ENCODE assay signal across 11 cellular contexts in genomic region chr16:31186930-31187807, GRCh38. TPM values are rescaled to one million over a fixed set of nuclear protein-coding genes. Genes with fewer than 3 reads are reported as not detected.
DNase-seq lines count a peak whose midpoint lies in the region; ATAC-seq and TF ChIP-seq lines count a peak whose summit lies in the region.
"Had no signal": no experiment of that assay in that cellular context is flagged by ENCODE, and none has a peak within 500 bp of the region (broad histone marks: within the 10 kb centered on the region; RNA-seq: fewer than 3 reads in every experiment).

No MANE protein-coding gene starts in this region.

- no peak overlapping the region for H3K4ac ChIP-seq in H9 (ENCODE audit: low read depth, low read length)

- peak overlapping the region; percentile 50 for H3K27ac Mint-ChIP-seq in CD4-positive, alpha-beta T cell
- peak overlapping the region in 2 of 3 experiments; percentile 9 to 26; a peak in 3 of 7 replicates for H3K27ac Mint-ChIP-seq in H9
- no peak overlapping the region for H3K27ac Mint-ChIP-seq in chondrocyte (ENCODE audit: unreplicated experiment)

- H3K27me3 ChIP-seq in CD4-positive, alpha-beta T cell (ENCODE audit: control insufficient read depth, insufficient read depth, low read length) = no peaks in the 10 kb centered on the region
- no peaks in the 10 kb centered on the region for H3K27me3 ChIP-seq in H9 (ENCODE audit: insufficient read depth, low read length)

- H2BK15ac ChIP-seq in H9 (ENCODE audit: low read depth, low read length) = no peak overlapping the region

- no peak overlapping the region for H2BK12ac ChIP-seq in H9 (ENCODE audit: insufficient read length, low read depth, low read length)

- peak overlapping the region; percentile 3 for H4K5ac ChIP-seq in H9 (ENCODE audit: insufficient read length, low read depth, low read length)

- in situ Hi-C loops in GM13976 (cut with MboI; ENCODE audit: low sequenced_read_pairs, unreplicated experiment) = loop anchor here (25.0 kb wide), 1 partner anchor 175 kb away; the partner anchor contains the start of gene ITGAX

- H3T11ph ChIP-seq in H9 (ENCODE audit: low read length) = no peak overlapping the region

- H3K36me3 Mint-ChIP-seq in CD4-positive, alpha-beta T cell (ENCODE audit: low read depth) = peaks cover 100% of the 10 kb centered on the region
- H3K36me3 Mint-ChIP-seq in H9 (ENCODE audit: insufficient read depth in 1 of 3, low read depth in 3 of 3) (peaks cover 97 to 100% (median 99%) of the 10 kb centered on the region in 3 experiments), chondrocyte (ENCODE audit: low read depth) (peaks cover 88% of the 10 kb centered on the region)

- no peak overlapping the region for H2BK5ac ChIP-seq in H9 (ENCODE audit: insufficient read length, low read length)

- no peaks in the 10 kb centered on the region for H4K20me1 ChIP-seq in H9 (ENCODE audit: control insufficient read depth, insufficient read depth, insufficient read length)

- no peak overlapping the region for H4K8ac ChIP-seq in H9 (replicated peaks; ENCODE audit: insufficient read length, low read depth, low read length)

- CTCF ChIA-PET in CD4-positive, alpha-beta T cell (lab: Charles Lee) = interaction anchor here (0.9 kb wide), 1 partner anchor 45 kb away, joined by 3 read pairs; no protein-coding TSS in a partner anchor

- no peak overlapping the region for H4K91ac ChIP-seq in H9 (ENCODE audit: insufficient read length, low read depth, low read length)

- TF ChIP-seq POLR2A in lower leg skin (IDR thresholded peaks at IDR 0.05) = no peak

- H3K27me3 Mint-ChIP-seq in CD4-positive, alpha-beta T cell = no peaks in the 10 kb centered on the region
- H3K27me3 Mint-ChIP-seq in H9 (ENCODE audit: low read depth) (peaks cover 4% of the 10 kb centered on the region; the same call in 1 of the 2 replicates), chondrocyte (ENCODE audit: low read depth) (no peaks in the 10 kb centered on the region)

- H3K18ac ChIP-seq in H9 (ENCODE audit: insufficient read length, low read depth, low read length) = no peak overlapping the region

- ATAC-seq in CD4-positive, alpha-beta T cell (ENCODE audit: poor library complexity) = no peak

- no peak overlapping the region for H3K4me2 ChIP-seq in H9 (ENCODE audit: insufficient read depth, insufficient read length, low read length)

- H3K23me2 ChIP-seq in H9 (ENCODE audit: insufficient read length, low read depth, low read length, poor library complexity, severe bottlenecking) = no peaks in the 10 kb centered on the region

- peaks cover 98% of the 10 kb centered on the region for H3K4me1 Mint-ChIP-seq in CD4-positive, alpha-beta T cell (ENCODE audit: low read depth)
- peaks cover 24 to 29% of the 10 kb centered on the region in 2 experiments for H3K4me1 Mint-ChIP-seq in H9
- H3K4me1 Mint-ChIP-seq in chondrocyte (ENCODE audit: low read depth) = peaks cover 35% of the 10 kb centered on the region

- intact Hi-C loops in CD4-positive, alpha-beta T cell (cut with DNase I, micrococcal nuclease) = loop anchor here (1.0 to 10.0 kb wide), 4 partner anchors 14 to 678 kb away; no protein-coding TSS in a partner anchor
- intact Hi-C loops in lower leg skin (cut with DNase I; ENCODE audit: low total_unique reads) = no loop called here

- H3K9me3 ChIP-seq in CD4-positive, alpha-beta T cell (ENCODE audit: control insufficient read depth, low read length) = no peaks in the 10 kb centered on the region
- H3K9me3 ChIP-seq in H9 (ENCODE audit: control insufficient read depth, low read depth, low read length) = no peaks in the 10 kb centered on the region

- H3K4me3 Mint-ChIP-seq in CD4-positive, alpha-beta T cell = peak overlapping the region; percentile 60
- H3K4me3 Mint-ChIP-seq in H9 = peak overlapping the region in 1 of 2 experiments; percentile 19; a peak in 2 of 5 replicates
- H3K4me3 Mint-ChIP-seq in chondrocyte (ENCODE audit: unreplicated experiment) = no peak overlapping the region

- H3K9ac ChIP-seq in H9 (ENCODE audit: extremely low read depth, insufficient read length, low read length) = no peak overlapping the region

- H2BK120ac ChIP-seq in H9 (ENCODE audit: low read depth, low read length, poor library complexity, severe bottlenecking) = no peak overlapping the region

- H2AFZ ChIP-seq in H9 (ENCODE audit: low read length) = no peak overlapping the region

- no peak for TF ChIP-seq CTCF in CD4-positive, alpha-beta T cell (IDR thresholded peaks at IDR 0.05)
- TF ChIP-seq CTCF in H9 (conservative IDR thresholded peaks at IDR 0.05) (no peak), chondrocyte (IDR thresholded peaks at IDR 0.05) (no peak), GM13976 (IDR thresholded peaks at IDR 0.05; ENCODE audit: borderline replicate concordance, control extremely low read depth, extremely low read depth, insufficient read depth, missing control alignments) (no peak), lower leg skin (IDR thresholded peaks at IDR 0.05) (no peak)

- H3K79me1 ChIP-seq in H9 (ENCODE audit: insufficient read depth, low read depth, low read length, poor library complexity, severe bottlenecking) = peaks cover 19% of the 10 kb centered on the region

- H3K56ac ChIP-seq in H9 (ENCODE audit: insufficient read length, low read depth, low read length) = no peak overlapping the region

- peak overlapping the region; percentile 4 for H3K23ac ChIP-seq in H9 (ENCODE audit: insufficient read length, low read depth, low read length)

- H3K79me2 ChIP-seq in H9 (ENCODE audit: insufficient read depth, low read length) = peaks cover 27% of the 10 kb centered on the region

- no peaks in the 10 kb centered on the region for H3K9me3 Mint-ChIP-seq in CD4-positive, alpha-beta T cell
- no peaks in the 10 kb centered on the region; a peak in 1 of 5 replicates for H3K9me3 Mint-ChIP-seq in H9
- H3K9me3 Mint-ChIP-seq in chondrocyte (ENCODE audit: low read depth) = no peaks in the 10 kb centered on the region

- POLR2A ChIA-PET in CD4-positive, alpha-beta T cell (lab: Charles Lee) = interaction anchor here (0.8 to 6.6 kb wide), 5 partner anchors 9 to 45 kb away, joined by 3 to 89 read pairs (median 3); partner anchors contain the start of gene PYCARD

- H2BK20ac ChIP-seq in H9 (ENCODE audit: low read depth, low read length, poor library complexity, severe bottlenecking) = no peak overlapping the region

- no CpG with 5 or more reads among the region's 10 CpGs for WGBS in H9 (ENCODE audit: extremely low coverage, insufficient read length, low lambda C conversion rate)
- WGBS in lower leg skin, 2 donors = 75 to 81% methylated on average over 10 of the region's 10 CpGs

- no peak overlapping the region for H3K27ac ChIP-seq in CD4-positive, alpha-beta T cell (ENCODE audit: low read depth, low read length)
- H3K27ac ChIP-seq in H9 (ENCODE audit: insufficient read length, low read depth, low read length) = no peak overlapping the region

- no peak for DNase-seq in CD4-positive, alpha-beta T cell
- DNase-seq in H9 (no peak), chondrocyte (ENCODE audit: low spot score) (peak; percentile 12), GM13976 (ENCODE audit: low spot score) (no peak), lower leg skin (ENCODE audit: low spot score in 2 of 2) (no peak)
- DNase-seq in activated effector memory CD4-positive, alpha-beta T cell treated with anti-CD3 and anti-CD28 coated beads, Interleukin-2, amount 50 U/mL, for 16 hours = no peak
- DNase-seq: activated CD4-positive, alpha-beta T cell treated with anti-CD3 and anti-CD28 coated beads, Interleukin-2, amount 50 U/mL, for 1 hour; C1 segment of cervical spinal cord; glutamatergic neuron; NCI-H2171 had no signal

- no peak overlapping the region for H2AK5ac ChIP-seq in H9 (ENCODE audit: insufficient read length, low read length)

- H3K4me1 ChIP-seq in H9 (ENCODE audit: insufficient read depth, low read length) = no peaks in the 10 kb centered on the region

- H3K4me3 ChIP-seq in lower leg skin (ENCODE audit: low read depth, poor library complexity, severe bottlenecking) = no peak overlapping the region

- no peak overlapping the region for H3K14ac ChIP-seq in H9 (ENCODE audit: insufficient read depth, low read length)

RNA-seq across cellular contexts. Expression of gene FUS, which starts 7.2 kb away (rescaled TPM):
- 100 to 1,000 TPM; 699 to 733 TPM for total RNA-seq in CD4-positive, alpha-beta T cell
- total RNA-seq in H9 (2021) (953 and 1,034 TPM in 2 replicates), chondrocyte (226 to 414 TPM (median 231 TPM) in 3 replicates), lower leg skin (10 to 100 TPM; 31.9 to 55.8 (median 34.9) TPM)

RNA-seq across cellular contexts. Expression of gene PYCARD, which starts 15.4 kb away (rescaled TPM):
- total RNA-seq in CD4-positive, alpha-beta T cell = 1 to 10 TPM; 8.1 to 8.5 TPM
- total RNA-seq in H9 (2021) (37.5 and 38.5 TPM in 2 replicates), chondrocyte (2.7 to 2.9 TPM (median 2.8 TPM) in 3 replicates), lower leg skin (100 to 1,000 TPM in 3 of 4 donors, 10 to 100 TPM in 1; 87.5 to 140 (median 122) TPM)

RNA-seq across cellular contexts. Expression of gene TRIM72, which starts 26.8 kb away (rescaled TPM):
- under 1 TPM in 1 of 2 experiments, not detected in 1; 0.17 TPM for total RNA-seq in CD4-positive, alpha-beta T cell
- total RNA-seq in H9 (2021) (1.2 and 1.3 TPM in 2 replicates), chondrocyte (not detected in 3 replicates), lower leg skin (under 1 TPM in 1 of 4 donors, not detected in 3; 0.19 TPM)
- total RNA-seq: osteoblast had no signal

RNA-seq across cellular contexts. Expression of gene PYDC1, which starts 29.8 kb away (rescaled TPM):
- total RNA-seq in CD4-positive, alpha-beta T cell = not detected
- 0.70 and 2.1 TPM in 2 replicates for total RNA-seq in H9 (2021)
- total RNA-seq in chondrocyte = not detected in 3 replicates
- total RNA-seq in lower leg skin = 10 to 100 TPM in 3 of 4 donors, 1 to 10 TPM in 1; 4.8 to 17.5 (median 12.9) TPM
- total RNA-seq: osteoblast had no signal

RNA-seq across cellular contexts. Expression of gene PRSS36, which starts 37.3 kb away (rescaled TPM):
- total RNA-seq in CD4-positive, alpha-beta T cell = under 1 TPM; 0.33 to 0.56 TPM
- 0.66 and 0.72 TPM in 2 replicates for total RNA-seq in H9 (2021)
- total RNA-seq in chondrocyte = 0.35 to 0.39 TPM in 2 of 3 replicates, not detected in the other
- total RNA-seq in lower leg skin = 10 to 100 TPM in 1 of 4 donors, 1 to 10 TPM in 3; 2.3 to 10.5 (median 3.3) TPM
- total RNA-seq: osteoblast had no signal
